Comparison of ENCODE assay signal across 1 cellular context in genomic region chr22:29837780-29838598, GRCh38.
TF ChIP-seq lines count a peak whose summit lies in the region.

Gene ASCC2, minus strand, starts transcription at chr22:29838274. Its CDS starts 5,949 bp downstream, at chr22:29832325.

TF ChIP-seq in HepG2, 621 proteins besides CTCF, POLR2A, EP300 and RAD21 (continued from another document):
- TF ChIP-seq HOXA5 (CRISPR knock-in tag; IDR thresholded peaks at IDR 0.05) (peak; percentile 70; the same call in 1 of the 2 replicates), PHF20 (CRISPR knock-in tag; IDR thresholded peaks at IDR 0.05) (peak; percentile 89), PRDM10 (CRISPR knock-in tag; IDR thresholded peaks at IDR 0.05; ENCODE audit: low read depth) (0 out of 2 replicates have a peak, but pooled peaks have one; percentile 30), ZSCAN12 (CRISPR knock-in tag; IDR thresholded peaks at IDR 0.05) (no peak), ZNF660 (CRISPR knock-in tag; IDR thresholded peaks at IDR 0.05; ENCODE audit: borderline replicate concordance, low read depth) (no peak), ZZZ3 (CRISPR knock-in tag; IDR thresholded peaks at IDR 0.05; ENCODE audit: borderline replicate concordance) (peak; percentile 76; the same call in 1 of the 2 replicates), HOXD1 (CRISPR knock-in tag; IDR thresholded peaks at IDR 0.05) (0 out of 2 replicates have a peak, but pooled peaks have one; percentile 69), ZNF230 (CRISPR knock-in tag; IDR thresholded peaks at IDR 0.05) (peak; percentile 38; the same call in 1 of the 2 replicates), NKX3-1 (CRISPR knock-in tag; IDR thresholded peaks at IDR 0.05) (0 out of 2 replicates have a peak, but pooled peaks have one; percentile 65), ZNF788 (CRISPR knock-in tag; IDR thresholded peaks at IDR 0.05; ENCODE audit: borderline replicate concordance) (peak; percentile 54; the same call in 1 of the 2 replicates), ZNF746 (CRISPR knock-in tag; IDR thresholded peaks at IDR 0.05) (no peak; the same call in 1 of the 2 replicates), GMEB1 (CRISPR knock-in tag; IDR thresholded peaks at IDR 0.05; ENCODE audit: borderline replicate concordance) (peak; percentile 49; the same call in 1 of the 2 replicates), ETV5 (CRISPR knock-in tag; IDR thresholded peaks at IDR 0.05; ENCODE audit: borderline replicate concordance) (peak; percentile 43; the same call in 1 of the 2 replicates), GABPA (IDR thresholded peaks at IDR 0.05; ENCODE audit: low read depth, low read length) (peak; percentile 80), GABPA (CRISPR knock-in tag; IDR thresholded peaks at IDR 0.05; ENCODE audit: low read depth) (peak; percentile 90), ELF4 (CRISPR knock-in tag; IDR thresholded peaks at IDR 0.05; ENCODE audit: borderline replicate concordance) (peak; percentile 91), ZNF264 (CRISPR knock-in tag; IDR thresholded peaks at IDR 0.05) (0 out of 2 replicates have a peak, but pooled peaks have one; percentile 55), ZKSCAN1 (IDR thresholded peaks at IDR 0.05; ENCODE audit: low read length) (no peak), GABPB1 (CRISPR knock-in tag; IDR thresholded peaks at IDR 0.05) (peak; percentile 96), KMT2A (CRISPR knock-in tag; IDR thresholded peaks at IDR 0.05) (peak; percentile 61; the same call in 1 of the 2 replicates), SNAI1 (CRISPR knock-in tag; IDR thresholded peaks at IDR 0.05; ENCODE audit: borderline replicate concordance) (no peak), ZNF605 (CRISPR knock-in tag; IDR thresholded peaks at IDR 0.05) (peak; percentile 76), ATF7 (IDR thresholded peaks at IDR 0.05) (no peak), ATF7 (CRISPR knock-in tag; IDR thresholded peaks at IDR 0.05) (no peak), NFIB (CRISPR knock-in tag; IDR thresholded peaks at IDR 0.05; ENCODE audit: borderline replicate concordance) (0 out of 2 replicates have a peak, but pooled peaks have one; percentile 64), HDAC2 (CRISPR knock-in tag; IDR thresholded peaks at IDR 0.05) (0 out of 2 replicates have a peak, but pooled peaks have one; percentile 19), ELF3 (CRISPR knock-in tag; IDR thresholded peaks at IDR 0.05) (peak; percentile 67; the same call in 1 of the 2 replicates), YEATS4 (CRISPR knock-in tag; IDR thresholded peaks at IDR 0.05; ENCODE audit: borderline replicate concordance) (peak; percentile 72), MAFG (CRISPR knock-in tag; IDR thresholded peaks at IDR 0.05) (no peak), DBP (CRISPR knock-in tag; IDR thresholded peaks at IDR 0.05; ENCODE audit: not compliant biosample characterization) (no peak), KDM5A (IDR thresholded peaks at IDR 0.05; ENCODE audit: borderline replicate concordance, low read length) (peak; percentile 66; the same call in 1 of the 2 replicates), EED (CRISPR knock-in tag; IDR thresholded peaks at IDR 0.05) (0 out of 2 replicates have a peak, but pooled peaks have one; percentile 11), SP2 (CRISPR knock-in tag; IDR thresholded peaks at IDR 0.05) (peak; percentile 71), ZMYM4 (CRISPR knock-in tag; IDR thresholded peaks at IDR 0.05) (peak; percentile 73; the same call in 1 of the 2 replicates)
- TF ChIP-seq, protein P1, sequence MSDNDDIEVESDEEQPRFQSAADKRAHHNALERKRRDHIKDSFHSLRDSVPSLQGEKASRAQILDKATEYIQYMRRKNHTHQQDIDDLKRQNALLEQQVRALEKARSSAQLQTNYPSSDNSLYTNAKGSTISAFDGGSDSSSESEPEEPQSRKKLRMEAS (IDR thresholded peaks at IDR 0.05), result peak; percentile 62
- TF ChIP-seq, protein P2, sequence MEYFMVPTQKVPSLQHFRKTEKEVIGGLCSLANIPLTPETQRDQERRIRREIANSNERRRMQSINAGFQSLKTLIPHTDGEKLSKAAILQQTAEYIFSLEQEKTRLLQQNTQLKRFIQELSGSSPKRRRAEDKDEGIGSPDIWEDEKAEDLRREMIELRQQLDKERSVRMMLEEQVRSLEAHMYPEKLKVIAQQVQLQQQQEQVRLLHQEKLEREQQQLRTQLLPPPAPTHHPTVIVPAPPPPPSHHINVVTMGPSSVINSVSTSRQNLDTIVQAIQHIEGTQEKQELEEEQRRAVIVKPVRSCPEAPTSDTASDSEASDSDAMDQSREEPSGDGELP (IDR thresholded peaks at IDR 0.05; ENCODE audit: borderline replicate concordance, low read depth), result peak; percentile 80; the same call in 1 of the 2 replicates
- TF ChIP-seq, protein P3, sequence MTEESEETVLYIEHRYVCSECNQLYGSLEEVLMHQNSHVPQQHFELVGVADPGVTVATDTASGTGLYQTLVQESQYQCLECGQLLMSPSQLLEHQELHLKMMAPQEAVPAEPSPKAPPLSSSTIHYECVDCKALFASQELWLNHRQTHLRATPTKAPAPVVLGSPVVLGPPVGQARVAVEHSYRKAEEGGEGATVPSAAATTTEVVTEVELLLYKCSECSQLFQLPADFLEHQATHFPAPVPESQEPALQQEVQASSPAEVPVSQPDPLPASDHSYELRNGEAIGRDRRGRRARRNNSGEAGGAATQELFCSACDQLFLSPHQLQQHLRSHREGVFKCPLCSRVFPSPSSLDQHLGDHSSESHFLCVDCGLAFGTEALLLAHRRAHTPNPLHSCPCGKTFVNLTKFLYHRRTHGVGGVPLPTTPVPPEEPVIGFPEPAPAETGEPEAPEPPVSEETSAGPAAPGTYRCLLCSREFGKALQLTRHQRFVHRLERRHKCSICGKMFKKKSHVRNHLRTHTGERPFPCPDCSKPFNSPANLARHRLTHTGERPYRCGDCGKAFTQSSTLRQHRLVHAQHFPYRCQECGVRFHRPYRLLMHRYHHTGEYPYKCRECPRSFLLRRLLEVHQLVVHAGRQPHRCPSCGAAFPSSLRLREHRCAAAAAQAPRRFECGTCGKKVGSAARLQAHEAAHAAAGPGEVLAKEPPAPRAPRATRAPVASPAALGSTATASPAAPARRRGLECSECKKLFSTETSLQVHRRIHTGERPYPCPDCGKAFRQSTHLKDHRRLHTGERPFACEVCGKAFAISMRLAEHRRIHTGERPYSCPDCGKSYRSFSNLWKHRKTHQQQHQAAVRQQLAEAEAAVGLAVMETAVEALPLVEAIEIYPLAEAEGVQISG (CRISPR knock-in tag; IDR thresholded peaks at IDR 0.05), result peak; percentile 84
- TF ChIP-seq, protein P4, sequence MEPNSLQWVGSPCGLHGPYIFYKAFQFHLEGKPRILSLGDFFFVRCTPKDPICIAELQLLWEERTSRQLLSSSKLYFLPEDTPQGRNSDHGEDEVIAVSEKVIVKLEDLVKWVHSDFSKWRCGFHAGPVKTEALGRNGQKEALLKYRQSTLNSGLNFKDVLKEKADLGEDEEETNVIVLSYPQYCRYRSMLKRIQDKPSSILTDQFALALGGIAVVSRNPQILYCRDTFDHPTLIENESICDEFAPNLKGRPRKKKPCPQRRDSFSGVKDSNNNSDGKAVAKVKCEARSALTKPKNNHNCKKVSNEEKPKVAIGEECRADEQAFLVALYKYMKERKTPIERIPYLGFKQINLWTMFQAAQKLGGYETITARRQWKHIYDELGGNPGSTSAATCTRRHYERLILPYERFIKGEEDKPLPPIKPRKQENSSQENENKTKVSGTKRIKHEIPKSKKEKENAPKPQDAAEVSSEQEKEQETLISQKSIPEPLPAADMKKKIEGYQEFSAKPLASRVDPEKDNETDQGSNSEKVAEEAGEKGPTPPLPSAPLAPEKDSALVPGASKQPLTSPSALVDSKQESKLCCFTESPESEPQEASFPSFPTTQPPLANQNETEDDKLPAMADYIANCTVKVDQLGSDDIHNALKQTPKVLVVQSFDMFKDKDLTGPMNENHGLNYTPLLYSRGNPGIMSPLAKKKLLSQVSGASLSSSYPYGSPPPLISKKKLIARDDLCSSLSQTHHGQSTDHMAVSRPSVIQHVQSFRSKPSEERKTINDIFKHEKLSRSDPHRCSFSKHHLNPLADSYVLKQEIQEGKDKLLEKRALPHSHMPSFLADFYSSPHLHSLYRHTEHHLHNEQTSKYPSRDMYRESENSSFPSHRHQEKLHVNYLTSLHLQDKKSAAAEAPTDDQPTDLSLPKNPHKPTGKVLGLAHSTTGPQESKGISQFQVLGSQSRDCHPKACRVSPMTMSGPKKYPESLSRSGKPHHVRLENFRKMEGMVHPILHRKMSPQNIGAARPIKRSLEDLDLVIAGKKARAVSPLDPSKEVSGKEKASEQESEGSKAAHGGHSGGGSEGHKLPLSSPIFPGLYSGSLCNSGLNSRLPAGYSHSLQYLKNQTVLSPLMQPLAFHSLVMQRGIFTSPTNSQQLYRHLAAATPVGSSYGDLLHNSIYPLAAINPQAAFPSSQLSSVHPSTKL (CRISPR knock-in tag; IDR thresholded peaks at IDR 0.05), result peak; percentile 17; the same call in 1 of the 2 replicates
- TF ChIP-seq, protein P5, sequence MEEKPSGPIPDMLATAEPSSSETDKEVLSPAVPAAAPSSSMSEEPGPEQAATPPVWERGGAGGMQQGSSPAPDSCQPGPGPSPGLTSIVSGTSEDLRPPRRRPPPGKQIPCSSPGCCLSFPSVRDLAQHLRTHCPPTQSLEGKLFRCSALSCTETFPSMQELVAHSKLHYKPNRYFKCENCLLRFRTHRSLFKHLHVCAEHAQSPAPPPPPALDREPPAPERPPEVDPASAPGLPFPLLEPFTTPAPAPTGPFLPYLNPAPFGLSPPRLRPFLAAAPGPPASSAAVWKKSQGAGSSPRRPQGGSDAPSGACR (CRISPR knock-in tag; IDR thresholded peaks at IDR 0.05), result 0 out of 2 replicates have a peak, but pooled peaks have one; percentile 52
